18 cellular contexts compared by ENCODE assay signal in the genomic region with DNA sequence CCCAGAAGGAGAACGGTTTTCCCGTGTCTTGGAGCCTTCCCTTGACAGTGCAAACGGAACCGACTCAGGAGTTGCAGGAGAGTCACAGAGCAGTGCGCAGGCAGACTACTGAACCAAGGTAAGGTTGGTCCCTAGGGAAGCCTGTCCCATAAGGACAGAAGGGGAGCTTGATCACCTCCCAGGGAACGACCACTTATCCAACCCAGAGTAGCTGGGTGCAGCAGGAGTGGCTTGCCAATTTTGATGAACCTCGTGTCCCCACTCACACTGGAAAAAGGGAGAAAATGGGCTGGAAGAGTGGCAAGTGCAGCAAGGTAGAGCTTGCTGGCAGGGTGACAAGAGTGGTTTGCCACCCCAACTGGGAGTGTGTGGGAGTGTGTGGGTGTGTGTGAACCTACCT.
"Had no signal": no experiment of that assay in that cellular context is flagged by ENCODE, and none has a peak within 500 bp of the region (broad histone marks: within the 10 kb centered on the region; RNA-seq: fewer than 3 reads in every experiment).

No MANE protein-coding gene starts in this region.

- H3K27me3 ChIP-seq: body of pancreas, foreskin keratinocyte, hepatocyte, neutrophil had no signal

- H3K27me3 Mint-ChIP-seq: activated CD4-positive, alpha-beta memory T cell treated with anti-CD3 and anti-CD28 coated beads, Interleukin-2, amount 10 ng/mL, durations not matched to agents 7 days and 5 days; activated CD4-positive, alpha-beta T cell treated with anti-CD3 and anti-CD28 coated beads for 36 hours; activated CD8-positive, alpha-beta memory T cell treated with anti-CD3 and anti-CD28 coated beads, Interleukin-2, amount 10 ng/mL, durations not matched to agents 7 days and 5 days; activated naive CD8-positive, alpha-beta T cell treated with anti-CD3 and anti-CD28 coated beads for 36 hours; naive thymus-derived CD8-positive, alpha-beta T cell had no signal

- H3K27ac Mint-ChIP-seq: activated CD4-positive, alpha-beta memory T cell treated with anti-CD3 and anti-CD28 coated beads, Interleukin-2, amount 10 ng/mL, durations not matched to agents 7 days and 5 days; activated CD4-positive, alpha-beta T cell treated with anti-CD3 and anti-CD28 coated beads for 36 hours; activated CD8-positive, alpha-beta memory T cell treated with anti-CD3 and anti-CD28 coated beads, Interleukin-2, amount 10 ng/mL, durations not matched to agents 7 days and 5 days; activated naive CD8-positive, alpha-beta T cell treated with anti-CD3 and anti-CD28 coated beads for 36 hours had no signal

- ATAC-seq: activated CD4-positive, alpha-beta T cell treated with anti-CD3 and anti-CD28 coated beads for 36 hours; activated CD8-positive, alpha-beta memory T cell treated with anti-CD3 and anti-CD28 coated beads, Interleukin-2, amount 10 ng/mL, durations not matched to agents 7 days and 5 days; body of pancreas; foreskin keratinocyte; left cardiac atrium; naive thymus-derived CD8-positive, alpha-beta T cell; sciatic nerve had no signal

- H3K4me3 ChIP-seq: body of pancreas, hepatocyte had no signal

- H3K4me1 ChIP-seq: body of pancreas, foreskin keratinocyte, parathyroid adenoma had no signal

- H3K9me3 ChIP-seq: body of pancreas, neutrophil had no signal

- H3K4me3 Mint-ChIP-seq: activated CD4-positive, alpha-beta memory T cell treated with anti-CD3 and anti-CD28 coated beads, Interleukin-2, amount 10 ng/mL, durations not matched to agents 7 days and 5 days; activated CD4-positive, alpha-beta T cell treated with anti-CD3 and anti-CD28 coated beads for 36 hours; activated CD8-positive, alpha-beta memory T cell treated with anti-CD3 and anti-CD28 coated beads, Interleukin-2, amount 10 ng/mL, durations not matched to agents 7 days and 5 days; activated naive CD8-positive, alpha-beta T cell treated with anti-CD3 and anti-CD28 coated beads for 36 hours; naive thymus-derived CD8-positive, alpha-beta T cell had no signal

- DNase-seq: activated CD4-positive, alpha-beta memory T cell treated with anti-CD3 and anti-CD28 coated beads, Interleukin-2, amount 10 ng/mL, durations not matched to agents 7 days and 5 days; activated CD4-positive, alpha-beta T cell treated with anti-CD3 and anti-CD28 coated beads for 36 hours; activated CD8-positive, alpha-beta memory T cell treated with anti-CD3 and anti-CD28 coated beads, Interleukin-2, amount 10 ng/mL, durations not matched to agents 7 days and 5 days; activated naive CD8-positive, alpha-beta T cell treated with anti-CD3 and anti-CD28 coated beads for 36 hours; amygdala; body of pancreas; caudate nucleus; foreskin keratinocyte; left cardiac atrium; mesendoderm; naive thymus-derived CD8-positive, alpha-beta T cell; stimulated activated CD4-positive, alpha-beta T cell treated with anti-CD3 and anti-CD28 coated beads, Interleukin-4, amount 100 ng/mL, for 4 hours; stimulated activated naive CD4-positive, alpha-beta T cell had no signal

- H3K27ac ChIP-seq: body of pancreas, foreskin keratinocyte, hepatocyte, neutrophil, parathyroid adenoma, VCaP had no signal

- H3K36me3 ChIP-seq: neutrophil had no signal

- H3K9me3 Mint-ChIP-seq: activated CD4-positive, alpha-beta memory T cell treated with anti-CD3 and anti-CD28 coated beads, Interleukin-2, amount 10 ng/mL, durations not matched to agents 7 days and 5 days had no signal
